Comparison of ENCODE assay signal across 7 cellular contexts in the genomic region with DNA sequence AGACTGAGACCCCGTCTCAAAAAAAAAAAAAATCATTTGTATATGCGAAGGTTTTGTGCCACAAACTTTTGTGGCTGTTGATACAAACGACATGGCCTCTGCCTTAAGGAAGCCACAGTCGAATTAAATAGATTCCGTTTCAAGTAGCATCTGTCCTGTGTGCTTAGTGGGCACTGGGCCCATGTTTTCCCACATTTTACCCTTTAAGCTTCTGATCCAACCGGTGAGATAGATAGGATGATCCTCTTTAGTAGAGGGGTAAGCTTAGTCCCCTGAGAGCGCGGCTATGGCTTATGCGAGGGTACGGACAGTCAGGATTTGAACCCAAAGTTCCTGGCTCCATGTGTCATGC. TPM values are rescaled to one million over a fixed set of nuclear protein-coding genes. Genes with fewer than 3 reads are reported as not detected.
DNase-seq lines count a peak whose midpoint lies in the region; ATAC-seq and TF ChIP-seq lines count a peak whose summit lies in the region.

No MANE protein-coding gene starts in this region.

- no peak for TF ChIP-seq CTCF in fibroblast of the aortic adventitia (IDR thresholded peaks at IDR 0.05; ENCODE audit: insufficient read depth, low read length)

- peak overlapping the region; percentile 77 for H2AFZ ChIP-seq in GM23248

- peak overlapping the region; percentile 95 for H3K4me2 ChIP-seq in GM23248 (ENCODE audit: unreplicated experiment)

- H3F3A ChIP-seq in GM23248 (ENCODE audit: insufficient read depth), result no peaks in the 10 kb centered on the region

- no peaks in the 10 kb centered on the region for H3K9me2 ChIP-seq in GM23248 (ENCODE audit: insufficient read depth)

- H3K27me3 ChIP-seq in GM23248 (replicated peaks; ENCODE audit: insufficient read depth) (no peaks in the 10 kb centered on the region), SJSA1 (replicated peaks) (no peaks in the 10 kb centered on the region), skeletal muscle tissue (ENCODE audit: control insufficient read depth in 3 of 3, insufficient read depth in 3 of 3, low read length in 3 of 3) (no peaks in the 10 kb centered on the region)

- H3K9ac ChIP-seq in GM23248 (peak overlapping the region; percentile 87), skeletal muscle tissue (ENCODE audit: low read depth in 1 of 3, low read length in 3 of 3) (peak overlapping the region in 2 of 3 donors; percentile 85 to 87)

- no peak for ATAC-seq in GM19467 (IDR thresholded peaks at IDR 0.05; ENCODE audit: unreplicated experiment)

- H3K4me1 ChIP-seq in GM23248 (ENCODE audit: insufficient read depth), result peaks cover 9% of the 10 kb centered on the region; the same call in 1 of the 2 replicates
- H3K4me1 ChIP-seq in SJSA1 (replicated peaks), result peaks cover 14% of the 10 kb centered on the region
- H3K4me1 ChIP-seq in skeletal muscle tissue (ENCODE audit: control insufficient read depth in 3 of 3, insufficient read depth in 3 of 3, low read length in 3 of 3), result peaks cover 12 to 19% (median 18%) of the 10 kb centered on the region in 3 donors

- no peaks in the 10 kb centered on the region for H3K36me3 ChIP-seq in GM23248 (ENCODE audit: low read depth)
- H3K36me3 ChIP-seq in SJSA1, result no peaks in the 10 kb centered on the region
- peaks cover 0 to 6% (median 0%) of the 10 kb centered on the region in 3 donors for H3K36me3 ChIP-seq in skeletal muscle tissue (ENCODE audit: control insufficient read depth in 3 of 3, insufficient read depth in 3 of 3, low read length in 3 of 3)

- in situ Hi-C loops in GM23248 (cut with MboI), result no loop called here

- no peaks in the 10 kb centered on the region for H3K9me3 ChIP-seq in GM23248 (ENCODE audit: low read depth)
- no peaks in the 10 kb centered on the region for H3K9me3 ChIP-seq in SJSA1 (replicated peaks)
- H3K9me3 ChIP-seq in skeletal muscle tissue (ENCODE audit: control insufficient read depth in 3 of 3, low read length in 3 of 3), result no peaks in the 10 kb centered on the region

- peak overlapping the region; percentile 78 for H3K4me3 ChIP-seq in GM23248
- peak overlapping the region; percentile 53 for H3K4me3 ChIP-seq in SJSA1
- peak overlapping the region; percentile 81 for H3K4me3 ChIP-seq in fibroblast of the aortic adventitia (ENCODE audit: low read depth, low read length)
- peak overlapping the region; percentile 89 to 90 (median 89) for H3K4me3 ChIP-seq in skeletal muscle tissue (ENCODE audit: low read length in 3 of 3)

- 0 out of 2 replicates have a peak overlapping the region, but pooled peaks have one; percentile 74 for H3K27ac ChIP-seq in GM23248
- no peak overlapping the region for H3K27ac ChIP-seq in SJSA1
- peak overlapping the region; percentile 85 for H3K27ac ChIP-seq in skeletal muscle tissue (ENCODE audit: low read depth, low read length)

- no peaks in the 10 kb centered on the region for H4K20me1 ChIP-seq in GM23248 (ENCODE audit: insufficient read depth)

- H3K79me2 ChIP-seq in GM23248 (ENCODE audit: insufficient read depth), result peaks cover 22% of the 10 kb centered on the region

- peak; percentile 8 for DNase-seq in GM23248
- DNase-seq in SJSA1 (ENCODE audit: low read depth in 1 of 2, low spot score in 2 of 2), result no peak
- DNase-seq in fibroblast of the aortic adventitia (ENCODE audit: low read depth), result no peak
- no peak for DNase-seq in activated CD8-positive, alpha-beta memory T cell treated with anti-CD3 and anti-CD28 coated beads, Interleukin-2, amount 50 U/mL, for 4 hours
- DNase-seq in NCI-H1048 (lab: John Stamatoyannopoulos, UW), result no peak

- 58 to 61% methylated on average over 10 of the region's 10 CpGs for WGBS in GM23248 (ENCODE audit: low coverage in 1 of 2, low lambda C conversion rate in 2 of 2, missing lambda C conversion rate in 2 of 2), 2 experiments

RNA-seq across cellular contexts. Expression of a gene that starts 0.8 kb away (rescaled TPM):
- 91.6 and 124 TPM in 2 replicates for total RNA-seq in GM23248 (2014; rRNA removed; shearing (Covaris generic))
- 162 and 166 TPM in 2 replicates for polyA plus RNA-seq in GM23248 (2016; fragmentation: Nextera tagmentation; extraction: Ambion mirVana)
- 86.2 and 143 TPM in 2 replicates for total RNA-seq in SJSA1 (2014; rRNA removed; shearing (Covaris generic))
- 57.3 and 68.0 TPM in 2 replicates for total RNA-seq in fibroblast of the aortic adventitia (ENCODE audit: low replicate concordance)
- total RNA-seq in skeletal muscle tissue, result 35.0 TPM

RNA-seq across cellular contexts. Expression of a gene that starts 12.6 kb away (rescaled TPM):
- total RNA-seq in GM23248 (2014; rRNA removed; shearing (Covaris generic)), result 57.7 and 57.9 TPM in 2 replicates
- polyA plus RNA-seq in GM23248 (2016; fragmentation: Nextera tagmentation; extraction: Ambion mirVana), result 12.5 and 13.6 TPM in 2 replicates
- total RNA-seq in SJSA1 (2014; rRNA removed; shearing (Covaris generic)), result 55.7 and 65.8 TPM in 2 replicates
- total RNA-seq in fibroblast of the aortic adventitia (ENCODE audit: low replicate concordance) (44.6 and 57.2 TPM in 2 replicates), skeletal muscle tissue (35.0 TPM)

RNA-seq across cellular contexts. Expression of a gene that starts 34.3 kb away (rescaled TPM):
- 3.2 and 3.9 TPM in 2 replicates for total RNA-seq in GM23248 (2014; rRNA removed; shearing (Covaris generic))
- polyA plus RNA-seq in GM23248 (2016; fragmentation: Nextera tagmentation; extraction: Ambion mirVana), result 11.9 and 14.0 TPM in 2 replicates
- total RNA-seq in SJSA1 (2014; rRNA removed; shearing (Covaris generic)), result 20.3 and 28.0 TPM in 2 replicates
- 13.6 and 14.4 TPM in 2 replicates for total RNA-seq in fibroblast of the aortic adventitia (ENCODE audit: low replicate concordance)
- total RNA-seq in skeletal muscle tissue, result 9.4 TPM

RNA-seq across cellular contexts. Expression of a gene that starts 34.9 kb away (rescaled TPM):
- total RNA-seq in GM23248 (2014; rRNA removed; shearing (Covaris generic)), result 51.1 and 111 TPM in 2 replicates
- polyA plus RNA-seq in GM23248 (2016; fragmentation: Nextera tagmentation; extraction: Ambion mirVana), result 32.3 and 35.3 TPM in 2 replicates
- 92.7 and 93.4 TPM in 2 replicates for total RNA-seq in SJSA1 (2014; rRNA removed; shearing (Covaris generic))
- total RNA-seq in fibroblast of the aortic adventitia (ENCODE audit: low replicate concordance) (6.5 and 36.5 TPM in 2 replicates), skeletal muscle tissue (12.5 TPM)

RNA-seq across cellular contexts. Expression of a gene that starts 35.1 kb away (rescaled TPM):
- 3.7 and 14.7 TPM in 2 replicates for total RNA-seq in GM23248 (2014; rRNA removed; shearing (Covaris generic))
- polyA plus RNA-seq in GM23248 (2016; fragmentation: Nextera tagmentation; extraction: Ambion mirVana), result 10.7 and 12.6 TPM in 2 replicates
- 10.2 and 43.8 TPM in 2 replicates for total RNA-seq in SJSA1 (2014; rRNA removed; shearing (Covaris generic))
- total RNA-seq in fibroblast of the aortic adventitia (ENCODE audit: low replicate concordance) (12.5 and 41.9 TPM in 2 replicates), skeletal muscle tissue (4.2 TPM)
